Comparison of ENCODE assay signal across 11 cellular contexts in the genomic region with DNA sequence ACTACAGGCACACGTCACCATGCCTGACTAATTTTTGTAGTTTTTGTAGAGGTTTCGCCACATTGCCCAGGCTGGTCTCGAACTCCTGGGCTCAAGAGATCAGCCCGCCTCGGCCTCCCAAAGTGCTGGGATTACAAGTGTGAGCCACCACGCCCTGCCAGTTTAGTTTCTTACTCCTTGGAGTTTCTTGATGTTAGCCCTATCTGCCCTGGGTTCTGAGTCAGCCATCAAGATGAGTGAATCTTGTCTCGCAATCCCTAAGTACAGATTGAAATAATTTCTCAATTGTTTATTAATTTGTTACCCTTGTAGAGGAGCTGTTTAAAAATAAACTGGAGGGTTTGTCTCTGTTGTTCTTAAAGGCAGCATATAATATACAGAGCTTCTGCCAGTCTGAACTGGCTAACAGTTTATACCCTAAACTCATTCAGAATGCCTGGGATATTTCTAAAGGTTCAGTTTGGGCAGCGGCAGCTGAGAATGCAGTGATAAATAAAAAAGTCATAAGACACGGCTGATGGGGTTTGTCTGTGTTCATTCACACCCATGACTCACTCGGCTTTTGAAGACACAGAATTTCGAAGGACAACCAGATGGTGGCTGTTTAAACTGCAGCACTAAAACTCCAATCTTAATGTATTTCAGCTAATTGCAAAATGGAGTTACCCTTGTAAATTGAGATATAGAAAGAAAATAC. TPM values are rescaled to one million over a fixed set of nuclear protein-coding genes. Genes with fewer than 3 reads are reported as not detected.
A peak's percentile ranks its signal among the peaks of the same experiment; 100 is the strongest.
DNase-seq lines count a peak whose midpoint lies in the region; ATAC-seq and TF ChIP-seq lines count a peak whose summit lies in the region.
"Had no signal": no experiment of that assay in that cellular context is flagged by ENCODE, and none has a peak within 500 bp of the region (broad histone marks: within the 10 kb centered on the region; RNA-seq: fewer than 3 reads in every experiment).

No MANE protein-coding gene starts in this region.

- H3K4me1 ChIP-seq in SK-N-SH (ENCODE audit: control insufficient read depth in 1 of 2, insufficient read depth in 2 of 2, low read depth in 1 of 2, low read length in 1 of 2) (no peaks in the 10 kb centered on the region), foreskin keratinocyte (peaks cover 9% of the 10 kb centered on the region), body of pancreas (no peaks in the 10 kb centered on the region), upper lobe of right lung (peaks cover 7% of the 10 kb centered on the region)

- no peak for TF ChIP-seq EP300 in SK-N-SH (IDR thresholded peaks at IDR 0.05; ENCODE audit: borderline replicate concordance in 1 of 2, low read depth in 1 of 2, low read length in 1 of 2)

- H3K9me3 ChIP-seq in SK-N-SH = no peaks in the 10 kb centered on the region
- H3K9me3 ChIP-seq in body of pancreas = no peaks in the 10 kb centered on the region
- no peaks in the 10 kb centered on the region for H3K9me3 ChIP-seq in upper lobe of right lung

- no peak for TF ChIP-seq CTCF in SK-N-SH (IDR thresholded peaks at IDR 0.05)
- no peak for TF ChIP-seq CTCF in foreskin keratinocyte (conservative IDR thresholded peaks at IDR 0.05)
- no peak for TF ChIP-seq CTCF in body of pancreas (IDR thresholded peaks at IDR 0.05)
- TF ChIP-seq CTCF in upper lobe of right lung (IDR thresholded peaks at IDR 0.05) = no peak

- no peak overlapping the region for H3K9ac ChIP-seq in SK-N-SH

- 70% methylated on average over 11 of the region's 11 CpGs for WGBS in SK-N-SH (ENCODE audit: low lambda C conversion rate)
- WGBS in body of pancreas, 2 donors = 92 to 94% methylated on average over 10 to 11 of the region's 11 CpGs

- CTCF ChIA-PET in SK-N-SH (lab: Yijun Ruan, JAX) = no interaction called here

- TF ChIP-seq POLR2A in body of pancreas (IDR thresholded peaks at IDR 0.05) = no peak

- no peak overlapping the region for H3K4me2 ChIP-seq in SK-N-SH

- H3K27ac ChIP-seq in SK-N-SH (ENCODE audit: low read depth in 2 of 2, low read length in 1 of 2) (peak overlapping the region in 1 of 2 experiments; percentile 48; a peak in 1 of 4 replicates), foreskin keratinocyte (no peak overlapping the region), body of pancreas (no peak overlapping the region), upper lobe of right lung (no peak overlapping the region)

- H3K27me3 ChIP-seq in SK-N-SH (ENCODE audit: insufficient read depth) (no peaks in the 10 kb centered on the region), foreskin keratinocyte (no peaks in the 10 kb centered on the region), body of pancreas (no peaks in the 10 kb centered on the region), upper lobe of right lung (no peaks in the 10 kb centered on the region)

- no peaks in the 10 kb centered on the region for H3K79me2 ChIP-seq in SK-N-SH (ENCODE audit: insufficient read depth)

- intact Hi-C loops in body of pancreas (cut with DNase I) (no loop called here), upper lobe of right lung (cut with DNase I) (no loop called here)

- no peak for TF ChIP-seq RAD21 in SK-N-SH (IDR thresholded peaks at IDR 0.05; ENCODE audit: low read length)

- H3K36me3 ChIP-seq in SK-N-SH (replicated peaks in 1 of 2; ENCODE audit: control insufficient read depth in 1 of 2, insufficient read depth in 2 of 2, low read length in 1 of 2) (no peaks in the 10 kb centered on the region), body of pancreas (replicated peaks in 1 of 2; ENCODE audit: insufficient read depth in 1 of 2, low read depth in 2 of 2) (no peaks in the 10 kb centered on the region), upper lobe of right lung (no peaks in the 10 kb centered on the region)

- POLR2A ChIA-PET in SK-N-SH (lab: Yijun Ruan, JAX) = no interaction called here

- peak; percentile 77 for DNase-seq in GM04503 (ENCODE audit: low read depth)
- no peak for DNase-seq in SK-N-SH
- peak; percentile 35 to 58 for DNase-seq in foreskin keratinocyte
- DNase-seq in skeletal muscle cell (ENCODE audit: low read depth) = peak; percentile 44
- DNase-seq in body of pancreas = no peak
- DNase-seq in upper lobe of right lung = no peak
- DNase-seq: naive thymus-derived CD8-positive, alpha-beta T cell had no signal

- no peaks in the 10 kb centered on the region for H3K9me2 ChIP-seq in SK-N-SH

- H3K4me3 ChIP-seq in SK-N-SH (ENCODE audit: low read depth in 2 of 2, low read length in 1 of 2) (no peak overlapping the region), skeletal muscle cell (ENCODE audit: low read depth, low read length) (no peak overlapping the region), body of pancreas (no peak overlapping the region), upper lobe of right lung (no peak overlapping the region)

- peak; percentile 72 for ATAC-seq in foreskin keratinocyte
- ATAC-seq in GM18861 (IDR thresholded peaks at IDR 0.05; ENCODE audit: unreplicated experiment) = no peak
- ATAC-seq in body of pancreas = no peak
- no peak for ATAC-seq in upper lobe of right lung
- no peak for ATAC-seq in HG03469 (IDR thresholded peaks at IDR 0.05; ENCODE audit: unreplicated experiment)
- ATAC-seq: naive thymus-derived CD8-positive, alpha-beta T cell; WTC11 had no signal

- no peaks in the 10 kb centered on the region for H4K20me1 ChIP-seq in SK-N-SH (ENCODE audit: insufficient read depth)

- H3F3A ChIP-seq in SK-N-SH (replicated peaks; ENCODE audit: insufficient read depth) = peaks cover 12% of the 10 kb centered on the region

- no peak overlapping the region for H2AFZ ChIP-seq in SK-N-SH (ENCODE audit: low read depth)

TF ChIP-seq in SK-N-SH, 30 proteins besides CTCF, POLR2A, EP300 and RAD21:
- TF ChIP-seq NFIC (IDR thresholded peaks at IDR 0.05; ENCODE audit: borderline replicate concordance) (0 out of 2 replicates have a peak, but pooled peaks have one; percentile 10), RCOR1 (IDR thresholded peaks at IDR 0.05; ENCODE audit: low read length) (no peak), FOSL2 (IDR thresholded peaks at IDR 0.05; ENCODE audit: borderline replicate concordance, low read depth) (peak; percentile 30; the same call in 1 of the 2 replicates), GABPA (IDR thresholded peaks at IDR 0.05; ENCODE audit: low read depth) (no peak), TCF12 (IDR thresholded peaks at IDR 0.05) (peak; percentile 68), RXRA (IDR thresholded peaks at IDR 0.05; ENCODE audit: borderline replicate concordance, low read depth) (no peak), MEF2A (IDR thresholded peaks at IDR 0.05; ENCODE audit: borderline replicate concordance, low read depth) (no peak)
- TF ChIP-seq, protein P1, sequence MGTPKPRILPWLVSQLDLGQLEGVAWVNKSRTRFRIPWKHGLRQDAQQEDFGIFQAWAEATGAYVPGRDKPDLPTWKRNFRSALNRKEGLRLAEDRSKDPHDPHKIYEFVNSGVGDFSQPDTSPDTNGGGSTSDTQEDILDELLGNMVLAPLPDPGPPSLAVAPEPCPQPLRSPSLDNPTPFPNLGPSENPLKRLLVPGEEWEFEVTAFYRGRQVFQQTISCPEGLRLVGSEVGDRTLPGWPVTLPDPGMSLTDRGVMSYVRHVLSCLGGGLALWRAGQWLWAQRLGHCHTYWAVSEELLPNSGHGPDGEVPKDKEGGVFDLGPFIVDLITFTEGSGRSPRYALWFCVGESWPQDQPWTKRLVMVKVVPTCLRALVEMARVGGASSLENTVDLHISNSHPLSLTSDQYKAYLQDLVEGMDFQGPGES (IDR thresholded peaks at IDR 0.05; ENCODE audit: low read depth, low read length) = no peak
- TF ChIP-seq, protein P2, sequence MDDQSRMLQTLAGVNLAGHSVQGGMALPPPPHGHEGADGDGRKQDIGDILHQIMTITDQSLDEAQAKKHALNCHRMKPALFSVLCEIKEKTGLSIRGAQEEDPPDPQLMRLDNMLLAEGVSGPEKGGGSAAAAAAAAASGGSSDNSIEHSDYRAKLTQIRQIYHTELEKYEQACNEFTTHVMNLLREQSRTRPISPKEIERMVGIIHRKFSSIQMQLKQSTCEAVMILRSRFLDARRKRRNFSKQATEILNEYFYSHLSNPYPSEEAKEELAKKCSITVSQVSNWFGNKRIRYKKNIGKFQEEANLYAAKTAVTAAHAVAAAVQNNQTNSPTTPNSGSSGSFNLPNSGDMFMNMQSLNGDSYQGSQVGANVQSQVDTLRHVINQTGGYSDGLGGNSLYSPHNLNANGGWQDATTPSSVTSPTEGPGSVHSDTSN (IDR thresholded peaks at IDR 0.05) = peak; percentile 41; the same call in 1 of the 2 replicates
- TF ChIP-seq, protein P3, sequence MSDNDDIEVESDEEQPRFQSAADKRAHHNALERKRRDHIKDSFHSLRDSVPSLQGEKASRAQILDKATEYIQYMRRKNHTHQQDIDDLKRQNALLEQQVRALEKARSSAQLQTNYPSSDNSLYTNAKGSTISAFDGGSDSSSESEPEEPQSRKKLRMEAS (IDR thresholded peaks at IDR 0.05; ENCODE audit: low read depth) = peak; percentile 19; the same call in 1 of the 2 replicates

RNA-seq across cellular contexts. Expression of a gene that starts 39.6 kb away (rescaled TPM):
- polyA plus RNA-seq in SK-N-SH (2012; rRNA removed) (1.1 TPM in 2 replicates), foreskin keratinocyte (0.13 and 0.63 TPM in 2 replicates)
- polyA plus RNA-seq in SK-N-SH (2012; cell fraction: cytosol; rRNA removed) = 1.0 and 1.1 TPM in 2 replicates
- polyA plus RNA-seq in SK-N-SH (2012; cell fraction: nucleus; rRNA removed) = 1.0 and 1.3 TPM in 2 replicates
- total RNA-seq in foreskin keratinocyte (0.14 and 0.48 TPM in 2 replicates), body of pancreas (10 to 100 TPM; 27.7 to 31.6 TPM), upper lobe of right lung (21.1 TPM)
- total RNA-seq: naive thymus-derived CD8-positive, alpha-beta T cell had no signal
- polyA plus RNA-seq: IgD-negative memory B cell had no signal

Comparison
In these comparisons a context has a peak if more than half of its experiments do, and no peak if none do; other contexts are left out.
1. DNase-seq: peak in GM04503 (single experiment), foreskin keratinocyte (2 of 2) and skeletal muscle cell (single experiment); none in SK-N-SH (single experiment), body of pancreas (0 of 4) and upper lobe of right lung (single experiment).
2. RNA of a gene that starts 39.6 kb away (total RNA-seq): 27.7 to 31.6 TPM in body of pancreas and 21.1 TPM in upper lobe of right lung (single experiment); 0.14 to 0.48 TPM in foreskin keratinocyte; every median in the first group is over 10 times any median in the second.